ENCODE assay signal across 25 cellular contexts in genomic region chr3:191961529-191961928, GRCh38.
"Had no signal": no experiment of that assay in that cellular context is flagged by ENCODE, and none has a peak within 500 bp of the region (broad histone marks: within the 10 kb centered on the region; RNA-seq: fewer than 3 reads in every experiment).

No MANE protein-coding gene starts in this region.

- H3K4me3 Mint-ChIP-seq: activated B cell treated with CpG ODN at 0.5 μM for 24 hours; activated CD4-positive, alpha-beta memory T cell treated with anti-CD3 and anti-CD28 coated beads, Interleukin-2, amount 10 ng/mL, durations not matched to agents 7 days and 5 days; activated CD8-positive, alpha-beta memory T cell treated with anti-CD3 and anti-CD28 coated beads, Interleukin-2, amount 10 ng/mL, durations not matched to agents 7 days and 5 days; activated naive CD8-positive, alpha-beta T cell treated with anti-CD3 and anti-CD28 coated beads for 36 hours; activated T-helper 17 cell treated with anti-CD3 and anti-CD28 coated beads, Interleukin-2, amount 50 U/mL, for 72 hours; brain; stimulated activated effector memory CD8-positive, alpha-beta T cell treated with anti-CD3 and anti-CD28 coated beads, Interleukin-12 subunit alpha, Interleukin-12 subunit beta, amount 100 ng/mL, for 72 hours had no signal

- FAIRE-seq: colon, endometrium, TTC549 had no signal

- H3K27me3 ChIP-seq: testis had no signal

- H3K4me3 ChIP-seq: lower lobe of right lung, testis had no signal

- H3K36me3 Mint-ChIP-seq: activated CD8-positive, alpha-beta memory T cell treated with anti-CD3 and anti-CD28 coated beads, Interleukin-2, amount 10 ng/mL, durations not matched to agents 7 days and 5 days; activated naive CD8-positive, alpha-beta T cell treated with anti-CD3 and anti-CD28 coated beads for 36 hours; brain; stimulated activated effector memory CD8-positive, alpha-beta T cell treated with anti-CD3 and anti-CD28 coated beads, Interleukin-12 subunit alpha, Interleukin-12 subunit beta, amount 100 ng/mL, for 72 hours had no signal

- H3K36me3 ChIP-seq: lower lobe of right lung had no signal

- H3K9ac ChIP-seq: parathyroid adenoma had no signal

- H3K27me3 Mint-ChIP-seq: activated B cell treated with CpG ODN at 0.5 μM for 24 hours; activated CD4-positive, alpha-beta memory T cell treated with anti-CD3 and anti-CD28 coated beads, Interleukin-2, amount 10 ng/mL, durations not matched to agents 7 days and 5 days; activated CD8-positive, alpha-beta memory T cell treated with anti-CD3 and anti-CD28 coated beads, Interleukin-2, amount 10 ng/mL, durations not matched to agents 7 days and 5 days; activated naive CD8-positive, alpha-beta T cell treated with anti-CD3 and anti-CD28 coated beads for 36 hours; activated T-helper 17 cell treated with anti-CD3 and anti-CD28 coated beads, Interleukin-2, amount 50 U/mL, for 72 hours had no signal

- ATAC-seq: activated CD8-positive, alpha-beta memory T cell treated with anti-CD3 and anti-CD28 coated beads, Interleukin-2, amount 10 ng/mL, durations not matched to agents 7 days and 5 days; activated T-helper 17 cell treated with anti-CD3 and anti-CD28 coated beads, Interleukin-2, amount 50 U/mL, for 72 hours; lower lobe of right lung; sciatic nerve; stimulated activated effector memory CD8-positive, alpha-beta T cell treated with anti-CD3 and anti-CD28 coated beads, Interleukin-12 subunit alpha, Interleukin-12 subunit beta, amount 100 ng/mL, for 72 hours had no signal

- H2AFZ ChIP-seq: parathyroid adenoma had no signal

- DNase-seq: activated B cell treated with CpG ODN at 0.5 μM for 24 hours; activated CD4-positive, alpha-beta memory T cell treated with anti-CD3 and anti-CD28 coated beads, Interleukin-2, amount 10 ng/mL, durations not matched to agents 7 days and 5 days; activated CD4-positive, alpha-beta T cell treated with anti-CD3 and anti-CD28 coated beads for 48 hours; activated CD8-positive, alpha-beta memory T cell treated with anti-CD3 and anti-CD28 coated beads, Interleukin-2, amount 10 ng/mL, durations not matched to agents 7 days and 5 days; activated naive CD4-positive, alpha-beta T cell; activated naive CD8-positive, alpha-beta T cell treated with anti-CD3 and anti-CD28 coated beads for 36 hours; activated T-cell treated with anti-CD3 and anti-CD28 coated beads, Interleukin-2, amount 50 U/mL, for 1 hour; amniotic stem cell; central memory CD4-positive, alpha-beta T cell; erythroblast; foreskin melanocyte; glutamatergic neuron; hypothalamus; islet precursor cell; lower lobe of right lung; stimulated activated CD4-positive, alpha-beta T cell treated with anti-CD3 and anti-CD28 coated beads, Interleukin-4, amount 100 ng/mL, for 24 hours had no signal

- H3K27ac ChIP-seq: lower lobe of right lung, parathyroid adenoma had no signal

- H3K9me3 Mint-ChIP-seq: activated B cell treated with CpG ODN at 0.5 μM for 24 hours; activated CD4-positive, alpha-beta memory T cell treated with anti-CD3 and anti-CD28 coated beads, Interleukin-2, amount 10 ng/mL, durations not matched to agents 7 days and 5 days; activated naive CD8-positive, alpha-beta T cell treated with anti-CD3 and anti-CD28 coated beads for 36 hours; activated T-helper 17 cell treated with anti-CD3 and anti-CD28 coated beads, Interleukin-2, amount 50 U/mL, for 72 hours; brain had no signal

- H3K9me3 ChIP-seq: lower lobe of right lung, testis had no signal

- H3K27ac Mint-ChIP-seq: activated B cell treated with CpG ODN at 0.5 μM for 24 hours; activated CD4-positive, alpha-beta memory T cell treated with anti-CD3 and anti-CD28 coated beads, Interleukin-2, amount 10 ng/mL, durations not matched to agents 7 days and 5 days; activated CD8-positive, alpha-beta memory T cell treated with anti-CD3 and anti-CD28 coated beads, Interleukin-2, amount 10 ng/mL, durations not matched to agents 7 days and 5 days; activated naive CD8-positive, alpha-beta T cell treated with anti-CD3 and anti-CD28 coated beads for 36 hours; activated T-helper 17 cell treated with anti-CD3 and anti-CD28 coated beads, Interleukin-2, amount 50 U/mL, for 72 hours; brain; stimulated activated effector memory CD8-positive, alpha-beta T cell treated with anti-CD3 and anti-CD28 coated beads, Interleukin-12 subunit alpha, Interleukin-12 subunit beta, amount 100 ng/mL, for 72 hours had no signal

- H3K4me1 Mint-ChIP-seq: activated CD4-positive, alpha-beta memory T cell treated with anti-CD3 and anti-CD28 coated beads, Interleukin-2, amount 10 ng/mL, durations not matched to agents 7 days and 5 days; activated CD8-positive, alpha-beta memory T cell treated with anti-CD3 and anti-CD28 coated beads, Interleukin-2, amount 10 ng/mL, durations not matched to agents 7 days and 5 days; activated naive CD8-positive, alpha-beta T cell treated with anti-CD3 and anti-CD28 coated beads for 36 hours; activated T-helper 17 cell treated with anti-CD3 and anti-CD28 coated beads, Interleukin-2, amount 50 U/mL, for 72 hours; stimulated activated effector memory CD8-positive, alpha-beta T cell treated with anti-CD3 and anti-CD28 coated beads, Interleukin-12 subunit alpha, Interleukin-12 subunit beta, amount 100 ng/mL, for 72 hours had no signal

- H3K4me1 ChIP-seq: lower lobe of right lung, parathyroid adenoma had no signal
